In genomic region chr10:1525354-1526162, GRCh38 we compare ENCODE assay signal across 2 cellular contexts.
A peak's percentile ranks its signal among the peaks of the same experiment; 100 is the strongest.
TF ChIP-seq lines count a peak whose summit lies in the region.

No MANE protein-coding gene starts in this region.

TF ChIP-seq in HepG2, 621 proteins besides CTCF, POLR2A, EP300 and RAD21:
- TF ChIP-seq KLF12 (CRISPR knock-in tag; IDR thresholded peaks at IDR 0.05; ENCODE audit: borderline replicate concordance), result no peak
- TF ChIP-seq ZBTB20 (CRISPR knock-in tag; IDR thresholded peaks at IDR 0.05; ENCODE audit: borderline replicate concordance, low read depth), result no peak
- TF ChIP-seq HCFC1 (IDR thresholded peaks at IDR 0.05; ENCODE audit: low read depth, low read length), result no peak
- TF ChIP-seq LCORL (IDR thresholded peaks at IDR 0.05), result 0 out of 2 replicates have a peak, but pooled peaks have one; percentile 7
- TF ChIP-seq LCORL (CRISPR knock-in tag; IDR thresholded peaks at IDR 0.05), result no peak
- TF ChIP-seq MNT (IDR thresholded peaks at IDR 0.05), result peak; percentile 92
- no peak for TF ChIP-seq HOXD1 (CRISPR knock-in tag; IDR thresholded peaks at IDR 0.05)

TF ChIP-seq in H1, 55 proteins besides CTCF, POLR2A, EP300 and RAD21:
- no peak for TF ChIP-seq KDM4A (IDR thresholded peaks at IDR 0.05; ENCODE audit: low read depth, low read length, severe bottlenecking)
- TF ChIP-seq POLR2AphosphoS5 (IDR thresholded peaks at IDR 0.05; ENCODE audit: low read depth, low read length), result no peak
- TF ChIP-seq SP1 (IDR thresholded peaks at IDR 0.05; ENCODE audit: low read depth, low read length), result no peak
- no peak for TF ChIP-seq PHF8 (conservative IDR thresholded peaks at IDR 0.05; ENCODE audit: low read depth, low read length)
- no peak for TF ChIP-seq SP4 (IDR thresholded peaks at IDR 0.05; ENCODE audit: low read length)
- no peak for TF ChIP-seq CEBPB (IDR thresholded peaks at IDR 0.05; ENCODE audit: low read depth, low read length)
- TF ChIP-seq MAX (IDR thresholded peaks at IDR 0.05), result no peak
